ENCODE assay signal across 18 cellular contexts in genomic region chr20:13648872-13649271, GRCh38. TPM values are rescaled to one million over a fixed set of nuclear protein-coding genes. Genes with fewer than 3 reads are reported as not detected.
A peak's percentile ranks its signal among the peaks of the same experiment; 100 is the strongest.
DNase-seq lines count a peak whose midpoint lies in the region; ATAC-seq and TF ChIP-seq lines count a peak whose summit lies in the region.
"Had no signal": no experiment of that assay in that cellular context is flagged by ENCODE, and none has a peak within 500 bp of the region (broad histone marks: within the 10 kb centered on the region; RNA-seq: fewer than 3 reads in every experiment).

No MANE protein-coding gene starts in this region.

- no peak for DNase-seq in DND-41
- no peak for DNase-seq in H9
- DNase-seq in SHP77 (lab: John Stamatoyannopoulos, UW) = no peak
- DNase-seq in DMS79 treated with DMSO at 0.1 percent for 48 hours (lab: John Stamatoyannopoulos, UW) = no peak
- DNase-seq: CD4-positive, CD25-positive, alpha-beta regulatory T cell; KBM-7; NCI-H1048; NCI-H1417 treated with DMSO at 0.1 percent for 48 hours; NCI-H2227 treated with DMSO at 0.1 percent for 48 hours; NCI-H526 treated with DMSO at 0.1 percent for 48 hours; SIG-M5; SW 1271 had no signal

- H2BK15ac ChIP-seq in H9 (ENCODE audit: low read depth, low read length) = no peak overlapping the region

- no peaks in the 10 kb centered on the region for H4K20me1 ChIP-seq in DND-41 (ENCODE audit: insufficient read depth, low read length)
- H4K20me1 ChIP-seq in H9 (ENCODE audit: control insufficient read depth, insufficient read depth, insufficient read length) = no peaks in the 10 kb centered on the region
- H4K20me1 ChIP-seq: BLaER1 had no signal

- H3K27ac Mint-ChIP-seq in H9 = peak overlapping the region; percentile 18 to 89 (median 75); a peak in 4 of 7 replicates
- peak overlapping the region in 3 of 5 experiments; percentile 63 to 81 (median 75) for H3K27ac Mint-ChIP-seq in brain
- peak overlapping the region; percentile 77 to 84 (median 83) for H3K27ac Mint-ChIP-seq in nephron

- H3K14ac ChIP-seq in H9 (ENCODE audit: insufficient read depth, low read length) = no peak overlapping the region

- no peak overlapping the region for H3K23ac ChIP-seq in H9 (ENCODE audit: insufficient read length, low read depth, low read length)

- H3K4me3 ChIP-seq in DND-41 (ENCODE audit: low read depth in 1 of 2, low read length in 2 of 2) = no peak overlapping the region
- H3K4me3 ChIP-seq: BLaER1, MG63, SK-N-MC had no signal

- H2BK5ac ChIP-seq in H9 (ENCODE audit: insufficient read length, low read length) = no peak overlapping the region

- H2BK120ac ChIP-seq in H9 (ENCODE audit: low read depth, low read length, poor library complexity, severe bottlenecking) = no peak overlapping the region

- no peaks in the 10 kb centered on the region for H3K36me3 ChIP-seq in DND-41 (ENCODE audit: insufficient read depth, low read length)
- H3K36me3 ChIP-seq: BLaER1, MG63 had no signal

- no peak overlapping the region for H3K4ac ChIP-seq in H9 (ENCODE audit: low read depth, low read length)

- no peaks in the 10 kb centered on the region for H3K27me3 Mint-ChIP-seq in H9 (ENCODE audit: low read depth)
- H3K27me3 Mint-ChIP-seq in brain = peaks cover 15% of the 10 kb centered on the region
- H3K27me3 Mint-ChIP-seq in nephron (ENCODE audit: low read depth) = peaks cover 5% of the 10 kb centered on the region

- no peaks in the 10 kb centered on the region for H3K79me2 ChIP-seq in DND-41 (ENCODE audit: insufficient read depth, low read length)
- H3K79me2 ChIP-seq in H9 (ENCODE audit: insufficient read depth, low read length) = no peaks in the 10 kb centered on the region

- H3K9me3 ChIP-seq in DND-41 (ENCODE audit: insufficient read depth, low read length, severe bottlenecking) (no peaks in the 10 kb centered on the region), H9 (ENCODE audit: control insufficient read depth, low read depth, low read length) (no peaks in the 10 kb centered on the region)
- H3K9me3 ChIP-seq: BLaER1 had no signal

- H2BK12ac ChIP-seq in H9 (ENCODE audit: insufficient read length, low read depth, low read length) = no peak overlapping the region

- no peak overlapping the region for H4K91ac ChIP-seq in H9 (ENCODE audit: insufficient read length, low read depth, low read length)

- H3K9ac ChIP-seq in DND-41 (ENCODE audit: low read depth, low read length) (no peak overlapping the region), H9 (ENCODE audit: extremely low read depth, insufficient read length, low read length) (no peak overlapping the region)
- H3K9ac ChIP-seq: BLaER1 had no signal

- ATAC-seq in DND-41 (ENCODE audit: insufficient read depth, low read depth) (0 out of 3 replicates have a peak, but pooled peaks have one; percentile 37), HG02610 (IDR thresholded peaks at IDR 0.05; ENCODE audit: unreplicated experiment) (no peak)

- no peak overlapping the region for H3K56ac ChIP-seq in H9 (ENCODE audit: insufficient read length, low read depth, low read length)

- H3K4me1 Mint-ChIP-seq in H9 (peaks cover 32 to 34% of the 10 kb centered on the region in 2 experiments), brain (peaks cover 14% of the 10 kb centered on the region), nephron (peaks cover 35% of the 10 kb centered on the region)
- H3K4me1 Mint-ChIP-seq: CD4-positive, CD25-positive, alpha-beta regulatory T cell had no signal

- no peaks in the 10 kb centered on the region for H3K79me1 ChIP-seq in H9 (ENCODE audit: insufficient read depth, low read depth, low read length, poor library complexity, severe bottlenecking)

- H4K8ac ChIP-seq in H9 (replicated peaks; ENCODE audit: insufficient read length, low read depth, low read length) = no peak overlapping the region

- H2BK20ac ChIP-seq in H9 (ENCODE audit: low read depth, low read length, poor library complexity, severe bottlenecking) = no peak overlapping the region

- H3K27me3 ChIP-seq in DND-41 (ENCODE audit: insufficient read depth, low read length, poor library complexity) (no peaks in the 10 kb centered on the region), H9 (ENCODE audit: insufficient read depth, low read length) (no peaks in the 10 kb centered on the region)
- H3K27me3 ChIP-seq: BLaER1 had no signal

- H3K36me3 Mint-ChIP-seq in H9 (ENCODE audit: insufficient read depth in 1 of 3, low read depth in 3 of 3) = no peaks in the 10 kb centered on the region
- H3K36me3 Mint-ChIP-seq in brain = no peaks in the 10 kb centered on the region
- no peaks in the 10 kb centered on the region for H3K36me3 Mint-ChIP-seq in nephron (ENCODE audit: low read depth)
- H3K36me3 Mint-ChIP-seq: CD4-positive, CD25-positive, alpha-beta regulatory T cell had no signal

- H4K5ac ChIP-seq in H9 (ENCODE audit: insufficient read length, low read depth, low read length) = no peak overlapping the region

- no peak overlapping the region for H3K4me3 Mint-ChIP-seq in H9
- peak overlapping the region in 1 of 5 experiments; percentile 47 for H3K4me3 Mint-ChIP-seq in brain
- H3K4me3 Mint-ChIP-seq in nephron = no peak overlapping the region
- H3K4me3 Mint-ChIP-seq: CD4-positive, CD25-positive, alpha-beta regulatory T cell had no signal

- no CpG with 5 or more reads among the region's 6 CpGs for WGBS in H9 (ENCODE audit: extremely low coverage, insufficient read length, low lambda C conversion rate)

- no peaks in the 10 kb centered on the region for H3K23me2 ChIP-seq in H9 (ENCODE audit: insufficient read length, low read depth, low read length, poor library complexity, severe bottlenecking)

- H3K9me3 Mint-ChIP-seq in H9 (no peaks in the 10 kb centered on the region; a peak in 1 of 5 replicates), brain (peaks cover 0 to 12% (median 0%) of the 10 kb centered on the region in 5 experiments), nephron (no peaks in the 10 kb centered on the region)

- no peak overlapping the region for H3T11ph ChIP-seq in H9 (ENCODE audit: low read length)

- 0 out of 2 replicates have a peak overlapping the region, but pooled peaks have one; percentile 50 for H2AFZ ChIP-seq in DND-41 (ENCODE audit: low read depth, low read length)
- H2AFZ ChIP-seq in H9 (ENCODE audit: low read length) = no peak overlapping the region

- TF ChIP-seq CTCF in DND-41 (IDR thresholded peaks at IDR 0.05; ENCODE audit: borderline replicate concordance, extremely low read depth, low read length, poor library complexity, severe bottlenecking) = no peak
- TF ChIP-seq CTCF in H9 (conservative IDR thresholded peaks at IDR 0.05) = no peak
- no peak for TF ChIP-seq CTCF in brain (conservative IDR thresholded peaks at IDR 0.05)
- TF ChIP-seq CTCF in nephron (IDR thresholded peaks at IDR 0.05; ENCODE audit: unreplicated experiment in 3 of 3) = no peak

- peak overlapping the region; percentile 9; the same call in 1 of the 2 replicates for H3K27ac ChIP-seq in DND-41 (ENCODE audit: low read length)
- no peak overlapping the region for H3K27ac ChIP-seq in H9 (ENCODE audit: insufficient read length, low read depth, low read length)
- H3K27ac ChIP-seq: BLaER1, SK-N-MC had no signal

- H3K4me1 ChIP-seq in DND-41 (ENCODE audit: insufficient read depth, low read length) (peaks cover 4% of the 10 kb centered on the region; the same call in 1 of the 2 replicates), H9 (ENCODE audit: insufficient read depth, low read length) (no peaks in the 10 kb centered on the region; the same call in 1 of the 2 replicates)
- H3K4me1 ChIP-seq: BLaER1 had no signal

- no peak overlapping the region for H2AK5ac ChIP-seq in H9 (ENCODE audit: insufficient read length, low read length)

- no peak overlapping the region for H3K18ac ChIP-seq in H9 (ENCODE audit: insufficient read length, low read depth, low read length)

- H3K4me2 ChIP-seq in DND-41 (ENCODE audit: insufficient read depth, low read length) = no peak overlapping the region
- no peak overlapping the region for H3K4me2 ChIP-seq in H9 (ENCODE audit: insufficient read depth, insufficient read length, low read length)
- H3K4me2 ChIP-seq: BLaER1 had no signal

RNA-seq across cellular contexts. Expression of gene TASP1, which starts 10.1 kb away (rescaled TPM):
- total RNA-seq in H9 (2021) = 8.8 and 9.5 TPM in 2 replicates
- polyA plus RNA-seq in brain (ENCODE audit: insufficient read depth, low read depth, low replicate concordance) = 2.1 TPM
